ENCODE assay signal across 4 cellular contexts in the genomic region with DNA sequence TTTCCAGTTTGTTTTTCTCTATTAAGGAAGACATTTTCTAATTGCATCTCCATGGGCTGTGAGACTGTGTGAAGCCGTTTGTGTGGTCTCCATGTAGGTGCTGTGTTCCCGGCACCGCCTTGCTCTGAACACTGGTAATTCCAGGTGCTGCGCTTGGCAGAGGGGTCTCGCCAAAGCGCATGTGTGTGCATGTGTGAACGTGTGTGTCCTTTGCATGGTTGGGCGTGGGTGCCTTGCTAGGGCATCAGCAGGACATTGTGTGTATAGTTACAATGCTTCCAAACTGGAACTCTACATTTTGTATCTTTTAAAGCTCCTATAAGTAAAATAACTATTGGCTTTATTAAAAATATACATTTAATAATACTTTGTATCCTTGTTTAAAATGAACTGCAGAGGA.
"Had no signal": no experiment of that assay in that cellular context is flagged by ENCODE, and none has a peak within 500 bp of the region (broad histone marks: within the 10 kb centered on the region; RNA-seq: fewer than 3 reads in every experiment).

No MANE protein-coding gene starts in this region.

- H3K4me2 ChIP-seq: GM23338 had no signal

- H3K4me3 ChIP-seq: GM23338 had no signal

- H2AFZ ChIP-seq: GM23338 had no signal

- H3K27ac Mint-ChIP-seq: GM23338 had no signal

- DNase-seq: H9, HCEC 1CT, IMR-90 had no signal

- ATAC-seq: GM23338 had no signal

- H3K9me3 Mint-ChIP-seq: GM23338, H9 had no signal

- H3K4me3 Mint-ChIP-seq: GM23338, H9 had no signal
